8 cellular contexts compared by ENCODE assay signal in the genomic region with DNA sequence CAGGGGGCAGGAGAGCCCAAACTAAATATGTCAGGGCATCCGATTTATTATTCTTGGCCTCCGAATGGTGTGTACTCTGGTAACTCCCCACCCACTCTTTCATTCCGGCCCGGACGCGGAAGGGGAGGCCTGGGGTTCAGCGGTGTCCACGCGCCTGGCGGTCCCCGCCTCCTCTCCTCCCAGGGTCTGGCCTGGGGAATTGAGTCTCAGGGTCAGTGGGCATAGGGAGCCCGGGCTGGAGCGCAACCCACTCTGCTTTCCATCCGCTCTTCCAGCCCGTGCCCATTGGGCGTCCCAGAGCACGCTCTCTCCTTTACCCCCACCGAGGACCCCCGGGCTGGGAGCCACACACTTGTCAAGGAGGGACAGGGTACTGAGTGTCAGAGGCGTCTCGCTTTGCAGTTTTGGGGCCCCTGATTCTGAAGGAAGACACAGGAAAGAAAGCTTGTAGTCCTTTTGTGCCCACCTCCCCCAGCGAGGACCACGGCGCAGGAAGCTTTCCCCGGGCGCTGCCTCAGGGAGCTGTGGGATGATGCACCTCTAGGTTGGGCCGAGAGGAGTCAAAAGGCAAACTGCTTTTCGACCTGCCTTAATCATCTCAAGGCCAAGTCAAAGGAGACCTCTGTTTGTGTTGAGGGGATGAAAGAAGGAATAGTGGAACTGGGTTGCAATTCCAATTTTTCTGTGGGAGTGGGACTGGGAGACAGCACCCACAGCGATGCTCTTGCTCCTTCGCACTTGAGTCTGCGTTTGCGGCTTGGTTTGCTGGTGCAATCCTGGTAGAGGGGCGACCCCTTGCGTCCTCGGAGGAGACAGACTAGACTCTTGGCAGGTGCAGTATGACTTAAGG. TPM values are rescaled to one million over a fixed set of nuclear protein-coding genes. Genes with fewer than 3 reads are reported as not detected.
A peak's percentile ranks its signal among the peaks of the same experiment; 100 is the strongest.
DNase-seq lines count a peak whose midpoint lies in the region; TF ChIP-seq lines count a peak whose summit lies in the region.

No MANE protein-coding gene starts in this region.

- intact Hi-C loops in posterior cingulate gyrus (cut with DNase I), result loop anchor here (2.0 to 10.0 kb wide), 3 partner anchors 316 to 1124 kb away; no protein-coding TSS in a partner anchor

- no peaks in the 10 kb centered on the region for H3K9me2 ChIP-seq in Karpas-422 (replicated peaks; ENCODE audit: insufficient read depth, low read length)

- no peaks in the 10 kb centered on the region for H3K79me2 ChIP-seq in Karpas-422 (ENCODE audit: low read length)

- H3K9me3 ChIP-seq in Karpas-422 (ENCODE audit: low read length) (no peaks in the 10 kb centered on the region), cardiac muscle cell (ENCODE audit: low read depth) (no peaks in the 10 kb centered on the region)

- H3K27me3 ChIP-seq in H7 (ENCODE audit: control insufficient read depth, insufficient read depth, low read length) (peaks cover 50% of the 10 kb centered on the region), Karpas-422 (ENCODE audit: low read length) (no peaks in the 10 kb centered on the region), cardiac muscle cell (peaks cover 37% of the 10 kb centered on the region)

- DNase-seq in GM04504 (ENCODE audit: low read depth) (peak; percentile 40), H7 (peak; percentile 72), Karpas-422 (peak; percentile 84), SIG-M5 treated with dmso at 0.1 percent for 504 hours (lab: John Stamatoyannopoulos, UW; ENCODE audit: unreplicated experiment) (peak; percentile 81), cardiac muscle cell (ENCODE audit: low read depth in 1 of 2, low spot score in 1 of 2) (peak; percentile 88), posterior cingulate gyrus (peak; percentile 61 to 98 (median 82)), RKO (ENCODE audit: low spot score) (no peak)
- peak; percentile 14 for DNase-seq in activated naive CD8-positive, alpha-beta T cell treated with anti-CD3 and anti-CD28 coated beads, Interleukin-2, amount 50 U/mL, for 16 hours (ENCODE audit: low read depth, low spot score)

- H2AFZ ChIP-seq in Karpas-422 (ENCODE audit: low read length), result no peak overlapping the region

- no peak overlapping the region for H3K27ac ChIP-seq in Karpas-422 (ENCODE audit: low read length)
- no peak overlapping the region for H3K27ac ChIP-seq in cardiac muscle cell

- peak; percentile 88 for TF ChIP-seq CTCF in cardiac muscle cell (IDR thresholded peaks at IDR 0.05; ENCODE audit: low read depth, low read length)

- no peaks in the 10 kb centered on the region for H3K36me3 ChIP-seq in H7 (replicated peaks; ENCODE audit: control insufficient read depth, insufficient read depth, low read length)
- no peaks in the 10 kb centered on the region for H3K36me3 ChIP-seq in Karpas-422 (ENCODE audit: insufficient read depth, low read length)
- H3K36me3 ChIP-seq in cardiac muscle cell, result no peaks in the 10 kb centered on the region

- no peaks in the 10 kb centered on the region for H4K20me1 ChIP-seq in Karpas-422 (ENCODE audit: insufficient read depth, low read depth, low read length)

- H3K4me1 ChIP-seq in Karpas-422 (ENCODE audit: low read length) (peaks cover 3% of the 10 kb centered on the region; the same call in 1 of the 2 replicates), cardiac muscle cell (ENCODE audit: low read depth) (peaks cover 8% of the 10 kb centered on the region)

- H3K4me2 ChIP-seq in Karpas-422 (ENCODE audit: low read depth, low read length, poor library complexity, severe bottlenecking), result no peak overlapping the region

- H3K4me3 ChIP-seq in H7 (ENCODE audit: insufficient read depth, low read depth, low read length) (peak overlapping the region; percentile 59; the same call in 1 of the 2 replicates), Karpas-422 (ENCODE audit: low read length) (no peak overlapping the region), cardiac muscle cell (peak overlapping the region; percentile 79)

- H3K9ac ChIP-seq in Karpas-422 (ENCODE audit: low read length), result no peak overlapping the region

RNA-seq across cellular contexts. Expression of gene RSPO3, which starts 2.5 kb away (rescaled TPM):
- total RNA-seq in H7 (2014; rRNA removed; shearing (Covaris generic)), result not detected in 2 replicates
- total RNA-seq in Karpas-422 (2014; rRNA removed; shearing (Covaris generic); ENCODE audit: low replicate concordance), result not detected in 2 replicates
- total RNA-seq in cardiac muscle cell, result 53.9 and 88.0 TPM in 2 replicates
- polyA plus RNA-seq in cardiac muscle cell, result 170 and 280 TPM in 2 replicates

Comparison
In these comparisons a context has a peak if more than half of its experiments do, and no peak if none do; other contexts are left out.
1. RNA of gene RSPO3, which starts 2.5 kb away (total RNA-seq): 53.9 to 88.0 TPM in cardiac muscle cell; not detected in H7 and not detected in Karpas-422; every median in the first group is over 10 times any median in the second.